In genomic region chr2:145751634-145752033, GRCh38 we compare ENCODE assay signal across 9 cellular contexts.
DNase-seq lines count a peak whose midpoint lies in the region; ATAC-seq and TF ChIP-seq lines count a peak whose summit lies in the region.
"Had no signal": no experiment of that assay in that cellular context is flagged by ENCODE, and none has a peak within 500 bp of the region (broad histone marks: within the 10 kb centered on the region; RNA-seq: fewer than 3 reads in every experiment).

No MANE protein-coding gene starts in this region.

- DNase-seq in AG20443 (ENCODE audit: low spot score), result peak; percentile 46
- DNase-seq in WTC11 (ENCODE audit: low spot score), result no peak
- peak; percentile 20 for DNase-seq in iPS-NIHi7 (ENCODE audit: extremely low spot score)
- no peak for DNase-seq in NCI-H1930 (lab: John Stamatoyannopoulos, UW)
- no peak for DNase-seq in activated T-helper 1 cell treated with anti-CD3 and anti-CD28 coated beads, Interleukin-12 subunit alpha, Interleukin-12 subunit beta, Interleukin-2, Interleukin-4 antibody, amounts not matched to agents 30 ng/mL and 10 ng/mL and 1 ng/mL, durations not matched to agents 14 hours and 24 hours and 36 hours (ENCODE audit: low spot score)

- H3K27me3 Mint-ChIP-seq in WTC11 (ENCODE audit: low read depth), result no peaks in the 10 kb centered on the region
- H3K27me3 Mint-ChIP-seq in activated T-helper 1 cell treated with anti-CD3 and anti-CD28 coated beads, Interleukin-12 subunit alpha, Interleukin-12 subunit beta, Interleukin-2, Interleukin-4 antibody, amounts not matched to agents 30 ng/mL and 10 ng/mL and 1 ng/mL, durations not matched to agents 14 hours and 24 hours and 36 hours (ENCODE audit: insufficient read depth), result peaks cover 6% of the 10 kb centered on the region

- intact Hi-C loops in activated T-helper 1 cell treated with anti-CD3 and anti-CD28 coated beads, Interleukin-12 subunit alpha, Interleukin-12 subunit beta, Interleukin-2, Interleukin-4 antibody, amounts not matched to agents 30 ng/mL and 10 ng/mL and 1 ng/mL, durations not matched to agents 14 hours and 24 hours and 36 hours (cut with micrococcal nuclease), result loop anchor here (5.0 kb wide), 2 partner anchors 339 to 1234 kb away; no protein-coding TSS in a partner anchor

- H3K27ac Mint-ChIP-seq in WTC11, result no peak overlapping the region; the same call in 1 of the 2 replicates
- H3K27ac Mint-ChIP-seq in activated T-helper 1 cell treated with anti-CD3 and anti-CD28 coated beads, Interleukin-12 subunit alpha, Interleukin-12 subunit beta, Interleukin-2, Interleukin-4 antibody, amounts not matched to agents 30 ng/mL and 10 ng/mL and 1 ng/mL, durations not matched to agents 14 hours and 24 hours and 36 hours, result no peak overlapping the region
- H3K27ac Mint-ChIP-seq: stimulated activated naive CD8-positive, alpha-beta T cell treated with anti-CD3 and anti-CD28 coated beads, Interleukin-15, Interleukin-2, amounts not matched to agents 100 ng/mL and 50 ng/mL, for 24 hours had no signal

- H3K4me1 ChIP-seq in subcutaneous abdominal adipose tissue (ENCODE audit: control insufficient read depth in 5 of 5, insufficient read depth in 5 of 5, low read length in 5 of 5), result peaks cover 2 to 43% (median 38%) of the 10 kb centered on the region in 5 donors

- H3K27me3 ChIP-seq in subcutaneous abdominal adipose tissue (ENCODE audit: control insufficient read depth in 5 of 5, insufficient read depth in 4 of 5, low read length in 5 of 5), result no peaks in the 10 kb centered on the region

- no peak for TF ChIP-seq CTCF in WTC11 (IDR thresholded peaks at IDR 0.05)

- no peaks in the 10 kb centered on the region for H3K36me3 Mint-ChIP-seq in WTC11
- H3K36me3 Mint-ChIP-seq in activated T-helper 1 cell treated with anti-CD3 and anti-CD28 coated beads, Interleukin-12 subunit alpha, Interleukin-12 subunit beta, Interleukin-2, Interleukin-4 antibody, amounts not matched to agents 30 ng/mL and 10 ng/mL and 1 ng/mL, durations not matched to agents 14 hours and 24 hours and 36 hours (ENCODE audit: low read depth), result no peaks in the 10 kb centered on the region

- H3K9me3 Mint-ChIP-seq in WTC11, result no peaks in the 10 kb centered on the region
- H3K9me3 Mint-ChIP-seq in activated T-helper 1 cell treated with anti-CD3 and anti-CD28 coated beads, Interleukin-12 subunit alpha, Interleukin-12 subunit beta, Interleukin-2, Interleukin-4 antibody, amounts not matched to agents 30 ng/mL and 10 ng/mL and 1 ng/mL, durations not matched to agents 14 hours and 24 hours and 36 hours, result no peaks in the 10 kb centered on the region
- H3K9me3 Mint-ChIP-seq: stimulated activated naive CD8-positive, alpha-beta T cell treated with anti-CD3 and anti-CD28 coated beads, Interleukin-15, Interleukin-2, amounts not matched to agents 100 ng/mL and 50 ng/mL, for 24 hours had no signal

- H3K27ac ChIP-seq in subcutaneous abdominal adipose tissue (ENCODE audit: low read depth, low read length), result peak overlapping the region; percentile 90

- peak overlapping the region in 1 of 5 donors; percentile 3 for H3K4me3 ChIP-seq in subcutaneous abdominal adipose tissue (ENCODE audit: low read depth in 1 of 5, low read length in 5 of 5)

- peak overlapping the region in 1 of 5 donors; percentile 48 for H3K9ac ChIP-seq in subcutaneous abdominal adipose tissue (ENCODE audit: low read length in 5 of 5)

- ATAC-seq in GM19438 (IDR thresholded peaks at IDR 0.05; ENCODE audit: low read depth, unreplicated experiment) (peak; percentile 79), HG03378 (IDR thresholded peaks at IDR 0.05; ENCODE audit: unreplicated experiment) (peak; percentile 91), WTC11 (peak; percentile 11; the same call in 1 of the 2 replicates)

- POLR2A ChIA-PET in WTC11 (lab: Charles Lee), result no interaction called here

- no peaks in the 10 kb centered on the region for H3K9me3 ChIP-seq in subcutaneous abdominal adipose tissue (ENCODE audit: control insufficient read depth in 5 of 5, low read length in 5 of 5)

- H3K4me3 Mint-ChIP-seq in WTC11, result no peak overlapping the region
- no peak overlapping the region for H3K4me3 Mint-ChIP-seq in activated T-helper 1 cell treated with anti-CD3 and anti-CD28 coated beads, Interleukin-12 subunit alpha, Interleukin-12 subunit beta, Interleukin-2, Interleukin-4 antibody, amounts not matched to agents 30 ng/mL and 10 ng/mL and 1 ng/mL, durations not matched to agents 14 hours and 24 hours and 36 hours
- H3K4me3 Mint-ChIP-seq: stimulated activated naive CD8-positive, alpha-beta T cell treated with anti-CD3 and anti-CD28 coated beads, Interleukin-15, Interleukin-2, amounts not matched to agents 100 ng/mL and 50 ng/mL, for 24 hours had no signal

- CTCF ChIA-PET in WTC11 (lab: Charles Lee), result interaction anchor here (1.0 kb wide), 1 partner anchor 1302 kb away, joined by 3 read pairs; no protein-coding TSS in a partner anchor

- H3K4me1 Mint-ChIP-seq in WTC11, result peaks cover 35% of the 10 kb centered on the region
- H3K4me1 Mint-ChIP-seq in activated T-helper 1 cell treated with anti-CD3 and anti-CD28 coated beads, Interleukin-12 subunit alpha, Interleukin-12 subunit beta, Interleukin-2, Interleukin-4 antibody, amounts not matched to agents 30 ng/mL and 10 ng/mL and 1 ng/mL, durations not matched to agents 14 hours and 24 hours and 36 hours (ENCODE audit: low read depth), result peaks cover 23% of the 10 kb centered on the region

- no peaks in the 10 kb centered on the region for H3K36me3 ChIP-seq in subcutaneous abdominal adipose tissue (ENCODE audit: control insufficient read depth in 5 of 5, insufficient read depth in 5 of 5, low read length in 5 of 5)

TF ChIP-seq in WTC11, 78 proteins besides CTCF, POLR2A, EP300 and RAD21 (continues in another document):
- TF ChIP-seq, protein P1, sequence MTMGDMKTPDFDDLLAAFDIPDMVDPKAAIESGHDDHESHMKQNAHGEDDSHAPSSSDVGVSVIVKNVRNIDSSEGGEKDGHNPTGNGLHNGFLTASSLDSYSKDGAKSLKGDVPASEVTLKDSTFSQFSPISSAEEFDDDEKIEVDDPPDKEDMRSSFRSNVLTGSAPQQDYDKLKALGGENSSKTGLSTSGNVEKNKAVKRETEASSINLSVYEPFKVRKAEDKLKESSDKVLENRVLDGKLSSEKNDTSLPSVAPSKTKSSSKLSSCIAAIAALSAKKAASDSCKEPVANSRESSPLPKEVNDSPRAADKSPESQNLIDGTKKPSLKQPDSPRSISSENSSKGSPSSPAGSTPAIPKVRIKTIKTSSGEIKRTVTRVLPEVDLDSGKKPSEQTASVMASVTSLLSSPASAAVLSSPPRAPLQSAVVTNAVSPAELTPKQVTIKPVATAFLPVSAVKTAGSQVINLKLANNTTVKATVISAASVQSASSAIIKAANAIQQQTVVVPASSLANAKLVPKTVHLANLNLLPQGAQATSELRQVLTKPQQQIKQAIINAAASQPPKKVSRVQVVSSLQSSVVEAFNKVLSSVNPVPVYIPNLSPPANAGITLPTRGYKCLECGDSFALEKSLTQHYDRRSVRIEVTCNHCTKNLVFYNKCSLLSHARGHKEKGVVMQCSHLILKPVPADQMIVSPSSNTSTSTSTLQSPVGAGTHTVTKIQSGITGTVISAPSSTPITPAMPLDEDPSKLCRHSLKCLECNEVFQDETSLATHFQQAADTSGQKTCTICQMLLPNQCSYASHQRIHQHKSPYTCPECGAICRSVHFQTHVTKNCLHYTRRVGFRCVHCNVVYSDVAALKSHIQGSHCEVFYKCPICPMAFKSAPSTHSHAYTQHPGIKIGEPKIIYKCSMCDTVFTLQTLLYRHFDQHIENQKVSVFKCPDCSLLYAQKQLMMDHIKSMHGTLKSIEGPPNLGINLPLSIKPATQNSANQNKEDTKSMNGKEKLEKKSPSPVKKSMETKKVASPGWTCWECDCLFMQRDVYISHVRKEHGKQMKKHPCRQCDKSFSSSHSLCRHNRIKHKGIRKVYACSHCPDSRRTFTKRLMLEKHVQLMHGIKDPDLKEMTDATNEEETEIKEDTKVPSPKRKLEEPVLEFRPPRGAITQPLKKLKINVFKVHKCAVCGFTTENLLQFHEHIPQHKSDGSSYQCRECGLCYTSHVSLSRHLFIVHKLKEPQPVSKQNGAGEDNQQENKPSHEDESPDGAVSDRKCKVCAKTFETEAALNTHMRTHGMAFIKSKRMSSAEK (CRISPR knock-in tag; IDR thresholded peaks at IDR 0.05; ENCODE audit: borderline replicate concordance), result no peak
- TF ChIP-seq GTF2I (CRISPR knock-in tag; conservative IDR thresholded peaks at IDR 0.05) (no peak), FOXP1 (CRISPR knock-in tag; IDR thresholded peaks at IDR 0.05; ENCODE audit: borderline replicate concordance) (no peak), ATF2 (CRISPR knock-in tag; IDR thresholded peaks at IDR 0.05; ENCODE audit: borderline replicate concordance, low read depth) (no peak), ZNF396 (CRISPR knock-in tag; IDR thresholded peaks at IDR 0.05; ENCODE audit: borderline replicate concordance) (no peak), E2F1 (CRISPR knock-in tag; IDR thresholded peaks at IDR 0.05) (no peak), ZNF232 (CRISPR knock-in tag; IDR thresholded peaks at IDR 0.05) (no peak)

Comparison
In these comparisons a context has a peak if more than half of its experiments do, and no peak if none do; other contexts are left out.
1. DNase-seq: peak in AG20443 (single experiment) and iPS-NIHi7 (single experiment); none in WTC11 (single experiment), NCI-H1930 (0 of 2) and activated T-helper 1 cell treated with anti-CD3 and anti-CD28 coated beads, Interleukin-12 subunit alpha, Interleukin-12 subunit beta, Interleukin-2, Interleukin-4 antibody, amounts not matched to agents 30 ng/mL and 10 ng/mL and 1 ng/mL, durations not matched to agents 14 hours and 24 hours and 36 hours (single experiment).
2. ATAC-seq: peak in every context shown above with its lines; median percentile 91 in HG03378; 79 in GM19438; 11 in WTC11.